In the genomic region with DNA sequence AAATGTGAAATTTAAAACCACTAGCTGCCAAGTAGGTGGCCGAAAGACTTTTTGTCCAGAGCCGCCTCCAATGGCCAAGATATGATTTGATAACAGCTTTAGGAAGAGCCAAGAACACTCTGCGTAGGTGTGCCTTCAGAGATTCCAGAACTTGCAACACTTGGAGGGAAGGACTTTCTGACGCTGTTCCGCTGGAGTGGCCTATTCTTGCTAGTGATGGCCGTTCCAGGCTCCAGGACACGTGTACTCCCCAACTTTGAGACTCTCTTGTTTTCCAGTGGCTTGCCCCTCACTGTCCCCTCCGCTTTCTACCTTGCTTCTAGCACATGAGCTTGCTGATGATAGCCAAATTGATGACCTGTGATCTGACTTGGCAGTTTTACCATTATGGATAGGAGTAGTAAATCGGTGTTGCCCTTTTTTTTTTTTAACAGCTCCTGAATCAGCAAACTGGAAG, we compare ENCODE assay signal across 1 cellular context.
TF ChIP-seq lines count a peak whose summit lies in the region.

No MANE protein-coding gene starts in this region.

TF ChIP-seq in K562, 482 proteins besides CTCF, POLR2A, EP300 and RAD21 (continued from another document and continues in another):
- TF ChIP-seq, protein P1, sequence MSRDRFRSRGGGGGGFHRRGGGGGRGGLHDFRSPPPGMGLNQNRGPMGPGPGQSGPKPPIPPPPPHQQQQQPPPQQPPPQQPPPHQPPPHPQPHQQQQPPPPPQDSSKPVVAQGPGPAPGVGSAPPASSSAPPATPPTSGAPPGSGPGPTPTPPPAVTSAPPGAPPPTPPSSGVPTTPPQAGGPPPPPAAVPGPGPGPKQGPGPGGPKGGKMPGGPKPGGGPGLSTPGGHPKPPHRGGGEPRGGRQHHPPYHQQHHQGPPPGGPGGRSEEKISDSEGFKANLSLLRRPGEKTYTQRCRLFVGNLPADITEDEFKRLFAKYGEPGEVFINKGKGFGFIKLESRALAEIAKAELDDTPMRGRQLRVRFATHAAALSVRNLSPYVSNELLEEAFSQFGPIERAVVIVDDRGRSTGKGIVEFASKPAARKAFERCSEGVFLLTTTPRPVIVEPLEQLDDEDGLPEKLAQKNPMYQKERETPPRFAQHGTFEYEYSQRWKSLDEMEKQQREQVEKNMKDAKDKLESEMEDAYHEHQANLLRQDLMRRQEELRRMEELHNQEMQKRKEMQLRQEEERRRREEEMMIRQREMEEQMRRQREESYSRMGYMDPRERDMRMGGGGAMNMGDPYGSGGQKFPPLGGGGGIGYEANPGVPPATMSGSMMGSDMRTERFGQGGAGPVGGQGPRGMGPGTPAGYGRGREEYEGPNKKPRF (IDR thresholded peaks at IDR 0.05; ENCODE audit: low read depth, low read length), result no peak
- TF ChIP-seq ZC3H8 (IDR thresholded peaks at IDR 0.05) (0 out of 2 replicates have a peak, but pooled peaks have one; percentile 29), CEBPG (CRISPR knock-in tag; IDR thresholded peaks at IDR 0.05) (no peak), CEBPG (tag; conservative IDR thresholded peaks at IDR 0.05 in 1 of 2, IDR thresholded peaks at IDR 0.05 in 1 of 2) (peak; percentile 32 to 57; a peak in 2 of 4 replicates), CBX2 (IDR thresholded peaks at IDR 0.05; ENCODE audit: insufficient read depth, low read length, poor library complexity, severe bottlenecking) (no peak), ZNF197 (CRISPR knock-in tag; IDR thresholded peaks at IDR 0.05; ENCODE audit: low read depth) (no peak), MTF1 (CRISPR knock-in tag; IDR thresholded peaks at IDR 0.05; ENCODE audit: borderline replicate concordance) (no peak), ARNT (IDR thresholded peaks at IDR 0.05) (peak; percentile 27 to 63; a peak in 1 of 4 replicates), ASH1L (IDR thresholded peaks at IDR 0.05; ENCODE audit: borderline replicate concordance, low read depth, partially characterized antibody) (peak; percentile 28), ZNF644 (tag; IDR thresholded peaks at IDR 0.05; ENCODE audit: low read depth) (no peak), ATF7 (IDR thresholded peaks at IDR 0.05) (0 out of 2 replicates have a peak, but pooled peaks have one; percentile 10), SUPT5H (IDR thresholded peaks at IDR 0.05) (no peak), CCNT2 (IDR thresholded peaks at IDR 0.05; ENCODE audit: borderline replicate concordance, extremely low read depth, insufficient read length, low read depth, low read length) (peak; percentile 5), HCFC1 (IDR thresholded peaks at IDR 0.05; ENCODE audit: low read depth, low read length) (peak; percentile 30; the same call in 1 of the 2 replicates), ZNF316 (IDR thresholded peaks at IDR 0.05) (peak; percentile 94), PHF21A (IDR thresholded peaks at IDR 0.05; ENCODE audit: borderline replicate concordance, low read depth) (no peak), NUFIP1 (IDR thresholded peaks at IDR 0.05; ENCODE audit: partially characterized antibody) (no peak), NCOA6 (IDR thresholded peaks at IDR 0.05) (no peak), XRCC4 (IDR thresholded peaks at IDR 0.05; ENCODE audit: extremely low read depth, insufficient read depth, insufficient read length) (no peak), MEF2D (tag; conservative IDR thresholded peaks at IDR 0.05; ENCODE audit: low read depth) (no peak), SNRNP70 (optimal IDR thresholded peaks at IDR 0.05; ENCODE audit: low read depth, low read length) (no peak), ZFP36 (IDR thresholded peaks at IDR 0.05; ENCODE audit: low read depth, low read length, partially characterized antibody) (no peak), ILK (tag; IDR thresholded peaks at IDR 0.05; ENCODE audit: borderline replicate concordance, low read depth) (no peak), POU5F1 (IDR thresholded peaks at IDR 0.05; ENCODE audit: borderline replicate concordance, low read depth, low read length, partially characterized antibody) (no peak)
- TF ChIP-seq, protein P2, sequence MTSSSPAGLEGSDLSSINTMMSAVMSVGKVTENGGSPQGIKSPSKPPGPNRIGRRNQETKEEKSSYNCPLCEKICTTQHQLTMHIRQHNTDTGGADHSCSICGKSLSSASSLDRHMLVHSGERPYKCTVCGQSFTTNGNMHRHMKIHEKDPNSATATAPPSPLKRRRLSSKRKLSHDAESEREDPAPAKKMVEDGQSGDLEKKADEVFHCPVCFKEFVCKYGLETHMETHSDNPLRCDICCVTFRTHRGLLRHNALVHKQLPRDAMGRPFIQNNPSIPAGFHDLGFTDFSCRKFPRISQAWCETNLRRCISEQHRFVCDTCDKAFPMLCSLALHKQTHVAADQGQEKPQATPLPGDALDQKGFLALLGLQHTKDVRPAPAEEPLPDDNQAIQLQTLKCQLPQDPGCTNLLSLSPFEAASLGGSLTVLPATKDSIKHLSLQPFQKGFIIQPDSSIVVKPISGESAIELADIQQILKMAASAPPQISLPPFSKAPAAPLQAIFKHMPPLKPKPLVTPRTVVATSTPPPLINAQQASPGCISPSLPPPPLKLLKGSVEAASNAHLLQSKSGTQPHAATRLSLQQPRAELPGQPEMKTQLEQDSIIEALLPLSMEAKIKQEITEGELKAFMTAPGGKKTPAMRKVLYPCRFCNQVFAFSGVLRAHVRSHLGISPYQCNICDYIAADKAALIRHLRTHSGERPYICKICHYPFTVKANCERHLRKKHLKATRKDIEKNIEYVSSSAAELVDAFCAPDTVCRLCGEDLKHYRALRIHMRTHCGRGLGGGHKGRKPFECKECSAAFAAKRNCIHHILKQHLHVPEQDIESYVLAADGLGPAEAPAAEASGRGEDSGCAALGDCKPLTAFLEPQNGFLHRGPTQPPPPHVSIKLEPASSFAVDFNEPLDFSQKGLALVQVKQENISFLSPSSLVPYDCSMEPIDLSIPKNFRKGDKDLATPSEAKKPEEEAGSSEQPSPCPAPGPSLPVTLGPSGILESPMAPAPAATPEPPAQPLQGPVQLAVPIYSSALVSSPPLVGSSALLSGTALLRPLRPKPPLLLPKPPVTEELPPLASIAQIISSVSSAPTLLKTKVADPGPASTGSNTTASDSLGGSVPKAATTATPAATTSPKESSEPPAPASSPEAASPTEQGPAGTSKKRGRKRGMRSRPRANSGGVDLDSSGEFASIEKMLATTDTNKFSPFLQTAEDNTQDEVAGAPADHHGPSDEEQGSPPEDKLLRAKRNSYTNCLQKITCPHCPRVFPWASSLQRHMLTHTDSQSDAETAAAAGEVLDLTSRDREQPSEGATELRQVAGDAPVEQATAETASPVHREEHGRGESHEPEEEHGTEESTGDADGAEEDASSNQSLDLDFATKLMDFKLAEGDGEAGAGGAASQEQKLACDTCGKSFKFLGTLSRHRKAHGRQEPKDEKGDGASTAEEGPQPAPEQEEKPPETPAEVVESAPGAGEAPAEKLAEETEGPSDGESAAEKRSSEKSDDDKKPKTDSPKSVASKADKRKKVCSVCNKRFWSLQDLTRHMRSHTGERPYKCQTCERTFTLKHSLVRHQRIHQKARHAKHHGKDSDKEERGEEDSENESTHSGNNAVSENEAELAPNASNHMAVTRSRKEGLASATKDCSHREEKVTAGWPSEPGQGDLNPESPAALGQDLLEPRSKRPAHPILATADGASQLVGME (CRISPR knock-in tag; IDR thresholded peaks at IDR 0.05), result no peak
- TF ChIP-seq, protein P3, sequence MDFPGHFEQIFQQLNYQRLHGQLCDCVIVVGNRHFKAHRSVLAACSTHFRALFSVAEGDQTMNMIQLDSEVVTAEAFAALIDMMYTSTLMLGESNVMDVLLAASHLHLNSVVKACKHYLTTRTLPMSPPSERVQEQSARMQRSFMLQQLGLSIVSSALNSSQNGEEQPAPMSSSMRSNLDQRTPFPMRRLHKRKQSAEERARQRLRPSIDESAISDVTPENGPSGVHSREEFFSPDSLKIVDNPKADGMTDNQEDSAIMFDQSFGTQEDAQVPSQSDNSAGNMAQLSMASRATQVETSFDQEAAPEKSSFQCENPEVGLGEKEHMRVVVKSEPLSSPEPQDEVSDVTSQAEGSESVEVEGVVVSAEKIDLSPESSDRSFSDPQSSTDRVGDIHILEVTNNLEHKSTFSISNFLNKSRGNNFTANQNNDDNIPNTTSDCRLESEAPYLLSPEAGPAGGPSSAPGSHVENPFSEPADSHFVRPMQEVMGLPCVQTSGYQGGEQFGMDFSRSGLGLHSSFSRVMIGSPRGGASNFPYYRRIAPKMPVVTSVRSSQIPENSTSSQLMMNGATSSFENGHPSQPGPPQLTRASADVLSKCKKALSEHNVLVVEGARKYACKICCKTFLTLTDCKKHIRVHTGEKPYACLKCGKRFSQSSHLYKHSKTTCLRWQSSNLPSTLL (IDR thresholded peaks at IDR 0.05), result no peak
- TF ChIP-seq, protein P4, sequence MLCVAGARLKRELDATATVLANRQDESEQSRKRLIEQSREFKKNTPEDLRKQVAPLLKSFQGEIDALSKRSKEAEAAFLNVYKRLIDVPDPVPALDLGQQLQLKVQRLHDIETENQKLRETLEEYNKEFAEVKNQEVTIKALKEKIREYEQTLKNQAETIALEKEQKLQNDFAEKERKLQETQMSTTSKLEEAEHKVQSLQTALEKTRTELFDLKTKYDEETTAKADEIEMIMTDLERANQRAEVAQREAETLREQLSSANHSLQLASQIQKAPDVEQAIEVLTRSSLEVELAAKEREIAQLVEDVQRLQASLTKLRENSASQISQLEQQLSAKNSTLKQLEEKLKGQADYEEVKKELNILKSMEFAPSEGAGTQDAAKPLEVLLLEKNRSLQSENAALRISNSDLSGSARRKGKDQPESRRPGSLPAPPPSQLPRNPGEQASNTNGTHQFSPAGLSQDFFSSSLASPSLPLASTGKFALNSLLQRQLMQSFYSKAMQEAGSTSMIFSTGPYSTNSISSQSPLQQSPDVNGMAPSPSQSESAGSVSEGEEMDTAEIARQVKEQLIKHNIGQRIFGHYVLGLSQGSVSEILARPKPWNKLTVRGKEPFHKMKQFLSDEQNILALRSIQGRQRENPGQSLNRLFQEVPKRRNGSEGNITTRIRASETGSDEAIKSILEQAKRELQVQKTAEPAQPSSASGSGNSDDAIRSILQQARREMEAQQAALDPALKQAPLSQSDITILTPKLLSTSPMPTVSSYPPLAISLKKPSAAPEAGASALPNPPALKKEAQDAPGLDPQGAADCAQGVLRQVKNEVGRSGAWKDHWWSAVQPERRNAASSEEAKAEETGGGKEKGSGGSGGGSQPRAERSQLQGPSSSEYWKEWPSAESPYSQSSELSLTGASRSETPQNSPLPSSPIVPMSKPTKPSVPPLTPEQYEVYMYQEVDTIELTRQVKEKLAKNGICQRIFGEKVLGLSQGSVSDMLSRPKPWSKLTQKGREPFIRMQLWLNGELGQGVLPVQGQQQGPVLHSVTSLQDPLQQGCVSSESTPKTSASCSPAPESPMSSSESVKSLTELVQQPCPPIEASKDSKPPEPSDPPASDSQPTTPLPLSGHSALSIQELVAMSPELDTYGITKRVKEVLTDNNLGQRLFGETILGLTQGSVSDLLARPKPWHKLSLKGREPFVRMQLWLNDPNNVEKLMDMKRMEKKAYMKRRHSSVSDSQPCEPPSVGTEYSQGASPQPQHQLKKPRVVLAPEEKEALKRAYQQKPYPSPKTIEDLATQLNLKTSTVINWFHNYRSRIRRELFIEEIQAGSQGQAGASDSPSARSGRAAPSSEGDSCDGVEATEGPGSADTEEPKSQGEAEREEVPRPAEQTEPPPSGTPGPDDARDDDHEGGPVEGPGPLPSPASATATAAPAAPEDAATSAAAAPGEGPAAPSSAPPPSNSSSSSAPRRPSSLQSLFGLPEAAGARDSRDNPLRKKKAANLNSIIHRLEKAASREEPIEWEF (CRISPR knock-in tag; IDR thresholded peaks at IDR 0.05), result no peak
- TF ChIP-seq, protein P5, sequence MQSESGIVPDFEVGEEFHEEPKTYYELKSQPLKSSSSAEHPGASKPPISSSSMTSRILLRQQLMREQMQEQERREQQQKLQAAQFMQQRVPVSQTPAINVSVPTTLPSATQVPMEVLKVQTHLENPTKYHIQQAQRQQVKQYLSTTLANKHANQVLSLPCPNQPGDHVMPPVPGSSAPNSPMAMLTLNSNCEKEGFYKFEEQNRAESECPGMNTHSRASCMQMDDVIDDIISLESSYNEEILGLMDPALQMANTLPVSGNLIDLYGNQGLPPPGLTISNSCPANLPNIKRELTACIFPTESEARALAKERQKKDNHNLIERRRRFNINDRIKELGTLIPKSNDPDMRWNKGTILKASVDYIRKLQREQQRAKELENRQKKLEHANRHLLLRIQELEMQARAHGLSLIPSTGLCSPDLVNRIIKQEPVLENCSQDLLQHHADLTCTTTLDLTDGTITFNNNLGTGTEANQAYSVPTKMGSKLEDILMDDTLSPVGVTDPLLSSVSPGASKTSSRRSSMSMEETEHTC (IDR thresholded peaks at IDR 0.05), result no peak
- TF ChIP-seq, protein P6, sequence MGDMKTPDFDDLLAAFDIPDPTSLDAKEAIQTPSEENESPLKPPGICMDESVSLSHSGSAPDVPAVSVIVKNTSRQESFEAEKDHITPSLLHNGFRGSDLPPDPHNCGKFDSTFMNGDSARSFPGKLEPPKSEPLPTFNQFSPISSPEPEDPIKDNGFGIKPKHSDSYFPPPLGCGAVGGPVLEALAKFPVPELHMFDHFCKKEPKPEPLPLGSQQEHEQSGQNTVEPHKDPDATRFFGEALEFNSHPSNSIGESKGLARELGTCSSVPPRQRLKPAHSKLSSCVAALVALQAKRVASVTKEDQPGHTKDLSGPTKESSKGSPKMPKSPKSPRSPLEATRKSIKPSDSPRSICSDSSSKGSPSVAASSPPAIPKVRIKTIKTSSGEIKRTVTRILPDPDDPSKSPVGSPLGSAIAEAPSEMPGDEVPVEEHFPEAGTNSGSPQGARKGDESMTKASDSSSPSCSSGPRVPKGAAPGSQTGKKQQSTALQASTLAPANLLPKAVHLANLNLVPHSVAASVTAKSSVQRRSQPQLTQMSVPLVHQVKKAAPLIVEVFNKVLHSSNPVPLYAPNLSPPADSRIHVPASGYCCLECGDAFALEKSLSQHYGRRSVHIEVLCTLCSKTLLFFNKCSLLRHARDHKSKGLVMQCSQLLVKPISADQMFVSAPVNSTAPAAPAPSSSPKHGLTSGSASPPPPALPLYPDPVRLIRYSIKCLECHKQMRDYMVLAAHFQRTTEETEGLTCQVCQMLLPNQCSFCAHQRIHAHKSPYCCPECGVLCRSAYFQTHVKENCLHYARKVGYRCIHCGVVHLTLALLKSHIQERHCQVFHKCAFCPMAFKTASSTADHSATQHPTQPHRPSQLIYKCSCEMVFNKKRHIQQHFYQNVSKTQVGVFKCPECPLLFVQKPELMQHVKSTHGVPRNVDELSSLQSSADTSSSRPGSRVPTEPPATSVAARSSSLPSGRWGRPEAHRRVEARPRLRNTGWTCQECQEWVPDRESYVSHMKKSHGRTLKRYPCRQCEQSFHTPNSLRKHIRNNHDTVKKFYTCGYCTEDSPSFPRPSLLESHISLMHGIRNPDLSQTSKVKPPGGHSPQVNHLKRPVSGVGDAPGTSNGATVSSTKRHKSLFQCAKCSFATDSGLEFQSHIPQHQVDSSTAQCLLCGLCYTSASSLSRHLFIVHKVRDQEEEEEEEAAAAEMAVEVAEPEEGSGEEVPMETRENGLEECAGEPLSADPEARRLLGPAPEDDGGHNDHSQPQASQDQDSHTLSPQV (IDR thresholded peaks at IDR 0.05), result peak; percentile 46; the same call in 1 of the 2 replicates
